In the genomic region with DNA sequence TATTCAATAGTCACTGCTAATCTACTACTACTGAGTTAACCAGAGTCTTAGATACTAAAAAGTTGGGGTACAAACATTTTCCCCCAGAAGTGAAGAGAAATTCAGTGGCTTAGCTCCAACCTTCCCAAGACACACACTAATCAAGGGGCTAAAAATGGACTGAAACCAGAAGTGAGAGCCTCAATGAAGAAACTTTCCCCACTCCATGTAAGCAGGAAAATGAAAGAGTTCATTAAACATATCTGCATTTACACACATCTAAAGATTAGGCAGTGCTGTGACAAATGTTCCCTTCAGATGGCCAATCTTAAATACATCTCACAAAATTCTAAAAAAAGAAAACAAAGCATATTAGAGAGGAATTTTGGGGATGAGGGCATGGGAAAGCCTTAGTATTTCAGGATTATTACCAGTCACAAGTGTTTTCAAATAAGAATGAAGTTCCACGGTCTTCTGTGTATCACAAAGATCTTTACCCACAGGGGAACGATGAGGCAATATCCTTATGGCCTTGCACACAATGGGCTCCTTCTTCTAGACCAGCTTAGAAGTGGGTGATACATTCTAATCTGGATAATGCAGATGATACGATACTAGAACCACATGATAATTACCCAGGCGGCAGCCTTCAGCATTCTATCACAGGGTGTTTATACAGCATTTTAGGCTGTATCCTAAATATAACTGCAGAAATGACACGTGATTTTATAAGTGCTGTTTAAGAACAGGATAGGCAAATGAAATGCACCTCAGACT, we compare ENCODE assay signal across 8 cellular contexts. TPM values are rescaled to one million over a fixed set of nuclear protein-coding genes. Genes with fewer than 3 reads are reported as not detected.
DNase-seq lines count a peak whose midpoint lies in the region; ATAC-seq and TF ChIP-seq lines count a peak whose summit lies in the region.

No MANE protein-coding gene starts in this region.

- H3K36me3 ChIP-seq in SK-N-MC (ENCODE audit: insufficient read depth, low read length), result no peaks in the 10 kb centered on the region

- TF ChIP-seq CTCF in GM12865 (IDR thresholded peaks at IDR 0.05; ENCODE audit: insufficient read depth, low read depth, low read length, missing control alignments) (no peak), endothelial cell (IDR thresholded peaks at IDR 0.05; ENCODE audit: unreplicated experiment) (no peak)

- H3K27ac ChIP-seq in SK-N-MC, result peak overlapping the region; percentile 39

- H3K9me3 Mint-ChIP-seq in immature natural killer cell (no peaks in the 10 kb centered on the region), endothelial cell (ENCODE audit: unreplicated experiment) (no peaks in the 10 kb centered on the region)

- H3K9me3 ChIP-seq in SK-N-MC (ENCODE audit: low read depth, low read length), result no peaks in the 10 kb centered on the region

- DNase-seq in GM12865 (ENCODE audit: low read depth) (peak; percentile 52), SK-N-MC (ENCODE audit: low read depth, low spot score) (no peak), immature natural killer cell (peak in 2 of 3 donors; percentile 44 to 52), endothelial cell (ENCODE audit: low spot score) (no peak), cerebellar nuclear complex (lab: John Stamatoyannopoulos, UW) (no peak)

- H3K27me3 Mint-ChIP-seq in immature natural killer cell (ENCODE audit: low read depth in 3 of 3) (peaks cover 2 to 13% (median 5%) of the 10 kb centered on the region in 3 donors), endothelial cell (ENCODE audit: unreplicated experiment) (no peaks in the 10 kb centered on the region)

- H3K4me3 ChIP-seq in GM12865 (ENCODE audit: low read depth, low read length), result peak overlapping the region; percentile 51
- H3K4me3 ChIP-seq in SK-N-MC, result peak overlapping the region; percentile 35; the same call in 1 of the 2 replicates

- peak overlapping the region; percentile 79 to 87 (median 81) for H3K4me3 Mint-ChIP-seq in immature natural killer cell
- H3K4me3 Mint-ChIP-seq in endothelial cell (ENCODE audit: unreplicated experiment), result no peak overlapping the region

- H3K4me1 Mint-ChIP-seq in immature natural killer cell (peaks cover 91 to 95% of the 10 kb centered on the region in 2 donors), endothelial cell (ENCODE audit: unreplicated experiment) (no peaks in the 10 kb centered on the region)

- H3K9ac ChIP-seq in SK-N-MC (ENCODE audit: insufficient read length), result peak overlapping the region; percentile 9

- peak; percentile 32 for ATAC-seq in HG02610 (IDR thresholded peaks at IDR 0.05; ENCODE audit: unreplicated experiment)
- ATAC-seq in HG03025 (IDR thresholded peaks at IDR 0.05; ENCODE audit: low FRiP score, unreplicated experiment), result no peak
- no peak for ATAC-seq in GM19328 (IDR thresholded peaks at IDR 0.05; ENCODE audit: unreplicated experiment)

- H3K27ac Mint-ChIP-seq in immature natural killer cell (peak overlapping the region; percentile 95 to 99 (median 98)), endothelial cell (ENCODE audit: unreplicated experiment) (no peak overlapping the region)

- H3K36me3 Mint-ChIP-seq in immature natural killer cell (peaks cover 10 to 16% (median 16%) of the 10 kb centered on the region in 3 donors), endothelial cell (ENCODE audit: low read depth, unreplicated experiment) (no peaks in the 10 kb centered on the region)

RNA-seq across cellular contexts. Expression of gene ANKRD44, which starts 17.1 kb away (rescaled TPM):
- 100 to 1,000 TPM in 1 of 3 donors, 10 to 100 TPM in 2; 58.0 to 125 (median 65.6) TPM for polyA plus RNA-seq in immature natural killer cell
- 8.1 TPM for total RNA-seq in endothelial cell (ENCODE audit: unreplicated experiment)

Comparison
In these comparisons a context has a peak if more than half of its experiments do, and no peak if none do; other contexts are left out.
1. DNase-seq: peak in GM12865 (single experiment) and immature natural killer cell (2 of 3); none in SK-N-MC (single experiment), endothelial cell (single experiment) and cerebellar nuclear complex (0 of 2).